In genomic region chr16:87249425-87249824, GRCh38 we compare ENCODE assay signal across 16 cellular contexts.
DNase-seq lines count a peak whose midpoint lies in the region; ATAC-seq and TF ChIP-seq lines count a peak whose summit lies in the region.
"Had no signal": no experiment of that assay in that cellular context is flagged by ENCODE, and none has a peak within 500 bp of the region (broad histone marks: within the 10 kb centered on the region; RNA-seq: fewer than 3 reads in every experiment).

No MANE protein-coding gene starts in this region.

- H3K14ac ChIP-seq in IMR-90 (replicated peaks; ENCODE audit: low read depth, low read length) = no peak overlapping the region

- no peaks in the 10 kb centered on the region for H3K9me3 Mint-ChIP-seq in activated CD8-positive, alpha-beta T cell treated with anti-CD3 and anti-CD28 coated beads for 36 hours
- H3K9me3 Mint-ChIP-seq: CD4-positive, alpha-beta memory T cell had no signal

- no peak overlapping the region for H3K9ac ChIP-seq in IMR-90 (ENCODE audit: low read depth, low read length)
- H3K9ac ChIP-seq: GM23248 had no signal

- BruUV-seq in IMR-90 (replicated peaks; lab: Mats Ljungman, UMichigan) = no TSS peak

- H3K4me3 ChIP-seq in IMR-90 (ENCODE audit: insufficient read depth, low read depth, low read length) (no peak overlapping the region), upper lobe of right lung (no peak overlapping the region)
- H3K4me3 ChIP-seq: GM23248 had no signal

- H3K4me2 ChIP-seq in IMR-90 (ENCODE audit: low read depth, low read length) = no peak overlapping the region

- H3K36me3 ChIP-seq in IMR-90 (ENCODE audit: control insufficient read depth, insufficient read depth, low read length) (no peaks in the 10 kb centered on the region), upper lobe of right lung (no peaks in the 10 kb centered on the region)

- no peak overlapping the region for H3K4me3 Mint-ChIP-seq in activated CD8-positive, alpha-beta T cell treated with anti-CD3 and anti-CD28 coated beads for 36 hours
- H3K4me3 Mint-ChIP-seq: B cell; CD4-positive, alpha-beta memory T cell had no signal

- no peaks in the 10 kb centered on the region for H3K27me3 Mint-ChIP-seq in activated CD8-positive, alpha-beta T cell treated with anti-CD3 and anti-CD28 coated beads for 36 hours

- H3K56ac ChIP-seq in IMR-90 (ENCODE audit: extremely low read depth, insufficient read depth, low read length) = no peak overlapping the region

- TF ChIP-seq CTCF in IMR-90 (conservative IDR thresholded peaks at IDR 0.05; ENCODE audit: low read depth, low read length) = no peak
- no peak for TF ChIP-seq CTCF in upper lobe of right lung (IDR thresholded peaks at IDR 0.05)
- no peak for TF ChIP-seq CTCF in activated CD8-positive, alpha-beta T cell treated with anti-CD3 and anti-CD28 coated beads for 36 hours (IDR thresholded peaks at IDR 0.05)

- H2BK20ac ChIP-seq in IMR-90 (ENCODE audit: low read depth, low read length) = no peak overlapping the region

- H3K4me1 ChIP-seq in IMR-90 (ENCODE audit: control insufficient read depth, insufficient read depth, low read length) = no peaks in the 10 kb centered on the region
- no peaks in the 10 kb centered on the region for H3K4me1 ChIP-seq in upper lobe of right lung

- TF ChIP-seq RAD21 in IMR-90 (IDR thresholded peaks at IDR 0.05; ENCODE audit: low read length) = no peak

- H3K27me3 ChIP-seq in IMR-90 (ENCODE audit: control insufficient read depth, insufficient read depth, low read length) = peaks cover 48% of the 10 kb centered on the region
- H3K27me3 ChIP-seq in upper lobe of right lung = no peaks in the 10 kb centered on the region

- H3K27ac Mint-ChIP-seq in activated CD8-positive, alpha-beta T cell treated with anti-CD3 and anti-CD28 coated beads for 36 hours = no peak overlapping the region
- H3K27ac Mint-ChIP-seq: B cell; CD4-positive, alpha-beta memory T cell had no signal

- no peak overlapping the region for H2AFZ ChIP-seq in IMR-90 (replicated peaks; ENCODE audit: low read length, poor library complexity)
- H2AFZ ChIP-seq: GM23248 had no signal

- H2BK15ac ChIP-seq in IMR-90 (ENCODE audit: low read depth, low read length) = no peak overlapping the region

- DNase-seq in IMR-90 (no peak), sciatic nerve (ENCODE audit: low spot score) (peak; percentile 44), upper lobe of right lung (peak; percentile 51), GF-D8 (lab: John Stamatoyannopoulos, UW) (no peak)
- DNase-seq in activated CD8-positive, alpha-beta T cell treated with anti-CD3 and anti-CD28 coated beads for 36 hours = no peak
- DNase-seq: C1 segment of cervical spinal cord; Calu3; CD4-positive, alpha-beta memory T cell; COR-L47; DMS53; DMS79 treated with DMSO at 0.1 percent for 48 hours; GM23248; H7; HCEC 1CT had no signal

- no peaks in the 10 kb centered on the region for H3K9me1 ChIP-seq in IMR-90 (ENCODE audit: insufficient read depth, low read length)

- no peak overlapping the region for H2BK5ac ChIP-seq in IMR-90 (ENCODE audit: low read depth, low read length, poor library complexity, severe bottlenecking)

- no peak overlapping the region for H4K5ac ChIP-seq in IMR-90 (ENCODE audit: low read depth, low read length)

- dilution Hi-C loops in IMR-90 (cut with HindIII; ENCODE audit: low sequenced_read_pairs, unreplicated experiment) = no loop called here

- no peak overlapping the region for H3K18ac ChIP-seq in IMR-90 (ENCODE audit: low read depth, low read length)

- POLR2A ChIA-PET in IMR-90 (lab: Charles Lee; ENCODE audit: unreplicated experiment) = no interaction called here
- POLR2A ChIA-PET in activated CD8-positive, alpha-beta T cell treated with anti-CD3 and anti-CD28 coated beads for 36 hours (lab: Charles Lee) = no interaction called here

- no peaks in the 10 kb centered on the region for H3K36me3 Mint-ChIP-seq in activated CD8-positive, alpha-beta T cell treated with anti-CD3 and anti-CD28 coated beads for 36 hours (ENCODE audit: low read depth)
- H3K36me3 Mint-ChIP-seq: CD4-positive, alpha-beta memory T cell had no signal

- in situ Hi-C loops in IMR-90 (cut with MboI; ENCODE audit: low sequenced_read_pairs) = no loop called here

- no peak overlapping the region for H3K23ac ChIP-seq in IMR-90 (ENCODE audit: low read depth, low read length)

- 0 out of 2 replicates have a peak, but pooled peaks cover 2% of the 10 kb centered on the region for H3K9me3 ChIP-seq in IMR-90 (ENCODE audit: control insufficient read depth, insufficient read depth, low read length)
- H3K9me3 ChIP-seq in upper lobe of right lung = no peaks in the 10 kb centered on the region

- no peak overlapping the region for H2AK5ac ChIP-seq in IMR-90 (ENCODE audit: low read depth, low read length)

- peaks cover 12% of the 10 kb centered on the region for H3K4me1 Mint-ChIP-seq in activated CD8-positive, alpha-beta T cell treated with anti-CD3 and anti-CD28 coated beads for 36 hours (ENCODE audit: low read depth)
- H3K4me1 Mint-ChIP-seq: B cell; CD4-positive, alpha-beta memory T cell had no signal

- H4K91ac ChIP-seq in IMR-90 (ENCODE audit: insufficient read depth, low read depth, low read length) = no peak overlapping the region

- H3K4ac ChIP-seq in IMR-90 (ENCODE audit: low read depth, low read length) = no peak overlapping the region

- no peak overlapping the region for H3K27ac ChIP-seq in IMR-90 (ENCODE audit: insufficient read depth, low read length)
- no peak overlapping the region for H3K27ac ChIP-seq in upper lobe of right lung
- H3K27ac ChIP-seq: GM23248 had no signal

- H3K79me1 ChIP-seq in IMR-90 (ENCODE audit: low read depth in 1 of 2, low read length in 2 of 2) = no peaks in the 10 kb centered on the region

- CTCF ChIA-PET in IMR-90 (lab: Yijun Ruan, JAX) = no interaction called here
- CTCF ChIA-PET in activated CD8-positive, alpha-beta T cell treated with anti-CD3 and anti-CD28 coated beads for 36 hours (lab: Charles Lee) = no interaction called here

- ATAC-seq in IMR-90 (ENCODE audit: low read depth) (no peak), sciatic nerve (no peak), upper lobe of right lung (no peak), GM18520 (IDR thresholded peaks at IDR 0.05; ENCODE audit: unreplicated experiment) (no peak)
- ATAC-seq in activated CD8-positive, alpha-beta T cell treated with anti-CD3 and anti-CD28 coated beads for 36 hours = no peak

- peak overlapping the region; percentile 9 for H2AK9ac ChIP-seq in IMR-90 (replicated peaks; ENCODE audit: low read depth, low read length, poor library complexity)

- 68% methylated on average over 2 of the region's 10 CpGs; no CpG with 5 or more reads in 1 of the 2 experiments for WGBS in IMR-90 (ENCODE audit: extremely low coverage in 2 of 2, insufficient read length in 1 of 2), 2 experiments

- TF ChIP-seq POLR2A in IMR-90 (IDR thresholded peaks at IDR 0.05; ENCODE audit: low read depth, low read length) = no peak

- H4K20me1 ChIP-seq in IMR-90 (ENCODE audit: insufficient read depth, low read length) = no peaks in the 10 kb centered on the region

- intact Hi-C loops in IMR-90 (cut with micrococcal nuclease) = no loop called here
- intact Hi-C loops in sciatic nerve (cut with DNase I) = no loop called here
- intact Hi-C loops in upper lobe of right lung (cut with DNase I) = no loop called here
- intact Hi-C loops in activated CD8-positive, alpha-beta T cell treated with anti-CD3 and anti-CD28 coated beads for 36 hours (cut with micrococcal nuclease) = no loop called here

- H4K8ac ChIP-seq in IMR-90 (ENCODE audit: low read depth in 2 of 2, low read length in 2 of 2) = no peak overlapping the region

- H2BK120ac ChIP-seq in IMR-90 (ENCODE audit: low read depth, low read length) = no peak overlapping the region

TF ChIP-seq in IMR-90, 13 proteins besides CTCF, POLR2A, EP300 and RAD21:
- TF ChIP-seq CHD1 (IDR thresholded peaks at IDR 0.05; ENCODE audit: low read depth, low read length) = no peak
- no peak for TF ChIP-seq NFE2L2 (IDR thresholded peaks at IDR 0.05; ENCODE audit: low read depth, low read length)
- TF ChIP-seq BHLHE40 (IDR thresholded peaks at IDR 0.05; ENCODE audit: low read depth, low read length) = no peak
- no peak for TF ChIP-seq USF2 (IDR thresholded peaks at IDR 0.05; ENCODE audit: low read depth, low read length)
- TF ChIP-seq ELK1 (IDR thresholded peaks at IDR 0.05; ENCODE audit: borderline replicate concordance, low read depth, low read length) = no peak
- TF ChIP-seq CEBPB (IDR thresholded peaks at IDR 0.05; ENCODE audit: low read depth, low read length) = no peak
- TF ChIP-seq SMC3 (IDR thresholded peaks at IDR 0.05; ENCODE audit: low read depth, low read length) = no peak
- TF ChIP-seq RFX5 (IDR thresholded peaks at IDR 0.05; ENCODE audit: low read depth, low read length) = no peak
- TF ChIP-seq MAFK (IDR thresholded peaks at IDR 0.05; ENCODE audit: low read depth, low read length) = no peak
- no peak for TF ChIP-seq FOS (IDR thresholded peaks at IDR 0.05; ENCODE audit: low read depth, low read length)
- no peak for TF ChIP-seq MAZ (IDR thresholded peaks at IDR 0.05; ENCODE audit: borderline replicate concordance, low read depth, low read length)
- no peak for TF ChIP-seq RCOR1 (IDR thresholded peaks at IDR 0.05; ENCODE audit: insufficient replicate concordance, low read length)
- TF ChIP-seq MXI1 (IDR thresholded peaks at IDR 0.05; ENCODE audit: borderline replicate concordance, low read depth, low read length) = no peak

Comparison
In these comparisons a context has a peak if more than half of its experiments do, and no peak if none do; other contexts are left out.
1. DNase-seq: peak in sciatic nerve (single experiment) and upper lobe of right lung (single experiment); none in IMR-90 (single experiment), activated CD8-positive, alpha-beta T cell treated with anti-CD3 and anti-CD28 coated beads for 36 hours (single experiment) and GF-D8 (single experiment).